1 cellular context compared by ENCODE assay signal in the genomic region with DNA sequence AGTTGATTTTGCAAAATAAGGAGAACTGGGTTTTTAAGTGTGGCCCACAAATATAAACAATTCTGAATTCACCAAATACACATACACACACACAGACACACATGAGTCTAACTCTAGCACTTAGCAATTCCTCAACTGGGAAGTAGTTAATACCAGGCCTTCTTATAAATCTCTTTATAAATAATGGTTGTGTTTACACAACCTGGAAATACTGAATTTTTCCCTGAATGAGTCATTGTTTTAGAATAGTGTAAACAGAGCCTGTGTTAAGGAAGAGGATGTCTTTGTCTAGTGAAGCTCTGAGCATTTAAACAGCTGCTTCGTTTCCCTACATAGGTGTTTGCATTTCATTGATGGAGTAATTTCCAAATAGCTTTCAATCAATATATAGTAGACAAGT.
TF ChIP-seq lines count a peak whose summit lies in the region.

No MANE protein-coding gene starts in this region.

TF ChIP-seq in HepG2, 621 proteins besides CTCF, POLR2A, EP300 and RAD21 (continued from another document):
- TF ChIP-seq, protein P1, sequence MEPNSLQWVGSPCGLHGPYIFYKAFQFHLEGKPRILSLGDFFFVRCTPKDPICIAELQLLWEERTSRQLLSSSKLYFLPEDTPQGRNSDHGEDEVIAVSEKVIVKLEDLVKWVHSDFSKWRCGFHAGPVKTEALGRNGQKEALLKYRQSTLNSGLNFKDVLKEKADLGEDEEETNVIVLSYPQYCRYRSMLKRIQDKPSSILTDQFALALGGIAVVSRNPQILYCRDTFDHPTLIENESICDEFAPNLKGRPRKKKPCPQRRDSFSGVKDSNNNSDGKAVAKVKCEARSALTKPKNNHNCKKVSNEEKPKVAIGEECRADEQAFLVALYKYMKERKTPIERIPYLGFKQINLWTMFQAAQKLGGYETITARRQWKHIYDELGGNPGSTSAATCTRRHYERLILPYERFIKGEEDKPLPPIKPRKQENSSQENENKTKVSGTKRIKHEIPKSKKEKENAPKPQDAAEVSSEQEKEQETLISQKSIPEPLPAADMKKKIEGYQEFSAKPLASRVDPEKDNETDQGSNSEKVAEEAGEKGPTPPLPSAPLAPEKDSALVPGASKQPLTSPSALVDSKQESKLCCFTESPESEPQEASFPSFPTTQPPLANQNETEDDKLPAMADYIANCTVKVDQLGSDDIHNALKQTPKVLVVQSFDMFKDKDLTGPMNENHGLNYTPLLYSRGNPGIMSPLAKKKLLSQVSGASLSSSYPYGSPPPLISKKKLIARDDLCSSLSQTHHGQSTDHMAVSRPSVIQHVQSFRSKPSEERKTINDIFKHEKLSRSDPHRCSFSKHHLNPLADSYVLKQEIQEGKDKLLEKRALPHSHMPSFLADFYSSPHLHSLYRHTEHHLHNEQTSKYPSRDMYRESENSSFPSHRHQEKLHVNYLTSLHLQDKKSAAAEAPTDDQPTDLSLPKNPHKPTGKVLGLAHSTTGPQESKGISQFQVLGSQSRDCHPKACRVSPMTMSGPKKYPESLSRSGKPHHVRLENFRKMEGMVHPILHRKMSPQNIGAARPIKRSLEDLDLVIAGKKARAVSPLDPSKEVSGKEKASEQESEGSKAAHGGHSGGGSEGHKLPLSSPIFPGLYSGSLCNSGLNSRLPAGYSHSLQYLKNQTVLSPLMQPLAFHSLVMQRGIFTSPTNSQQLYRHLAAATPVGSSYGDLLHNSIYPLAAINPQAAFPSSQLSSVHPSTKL (CRISPR knock-in tag; IDR thresholded peaks at IDR 0.05) = 0 out of 2 replicates have a peak, but pooled peaks have one; percentile 27
- TF ChIP-seq SAP130 (CRISPR knock-in tag; IDR thresholded peaks at IDR 0.05; ENCODE audit: low read depth) = no peak
- TF ChIP-seq ZBTB7A (CRISPR knock-in tag; IDR thresholded peaks at IDR 0.05) = no peak
- no peak for TF ChIP-seq MAFF (IDR thresholded peaks at IDR 0.05; ENCODE audit: low read depth, low read length)
- TF ChIP-seq ZNF768 (CRISPR knock-in tag; IDR thresholded peaks at IDR 0.05) = no peak
- TF ChIP-seq KLF11 (CRISPR knock-in tag; IDR thresholded peaks at IDR 0.05) = no peak
- no peak for TF ChIP-seq ZNF674 (CRISPR knock-in tag; IDR thresholded peaks at IDR 0.05; ENCODE audit: low read depth)
- TF ChIP-seq, protein P2, sequence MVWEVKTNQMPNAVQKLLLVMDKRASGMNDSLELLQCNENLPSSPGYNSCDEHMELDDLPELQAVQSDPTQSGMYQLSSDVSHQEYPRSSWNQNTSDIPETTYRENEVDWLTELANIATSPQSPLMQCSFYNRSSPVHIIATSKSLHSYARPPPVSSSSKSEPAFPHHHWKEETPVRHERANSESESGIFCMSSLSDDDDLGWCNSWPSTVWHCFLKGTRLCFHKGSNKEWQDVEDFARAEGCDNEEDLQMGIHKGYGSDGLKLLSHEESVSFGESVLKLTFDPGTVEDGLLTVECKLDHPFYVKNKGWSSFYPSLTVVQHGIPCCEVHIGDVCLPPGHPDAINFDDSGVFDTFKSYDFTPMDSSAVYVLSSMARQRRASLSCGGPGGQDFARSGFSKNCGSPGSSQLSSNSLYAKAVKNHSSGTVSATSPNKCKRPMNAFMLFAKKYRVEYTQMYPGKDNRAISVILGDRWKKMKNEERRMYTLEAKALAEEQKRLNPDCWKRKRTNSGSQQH (CRISPR knock-in tag; IDR thresholded peaks at IDR 0.05; ENCODE audit: low read depth) = no peak
- TF ChIP-seq ZMAT3 (CRISPR knock-in tag; conservative IDR thresholded peaks at IDR 0.05) = no peak
- TF ChIP-seq SCMH1 (CRISPR knock-in tag; IDR thresholded peaks at IDR 0.05; ENCODE audit: borderline replicate concordance) = no peak
- TF ChIP-seq ZNF672 (CRISPR knock-in tag; IDR thresholded peaks at IDR 0.05) = no peak
- TF ChIP-seq ZNF713 (CRISPR knock-in tag; IDR thresholded peaks at IDR 0.05) = no peak
- no peak for TF ChIP-seq AKAP8 (CRISPR knock-in tag; IDR thresholded peaks at IDR 0.05)
- TF ChIP-seq TGIF2 (CRISPR knock-in tag; IDR thresholded peaks at IDR 0.05) = no peak
- no peak for TF ChIP-seq ZBTB7B (CRISPR knock-in tag; IDR thresholded peaks at IDR 0.05)
- TF ChIP-seq ZNF260 (CRISPR knock-in tag; IDR thresholded peaks at IDR 0.05; ENCODE audit: borderline replicate concordance, low read depth) = no peak
- no peak for TF ChIP-seq CEBPB (IDR thresholded peaks at IDR 0.05; ENCODE audit: borderline replicate concordance, low read depth, low read length)
- TF ChIP-seq ZFP36L1 (CRISPR knock-in tag; IDR thresholded peaks at IDR 0.05) = no peak
- TF ChIP-seq FOXA1 (IDR thresholded peaks at IDR 0.05) = no peak
- peak; percentile 25; the same call in 1 of the 2 replicates for TF ChIP-seq FOXA1 (CRISPR knock-in tag; IDR thresholded peaks at IDR 0.05)
- TF ChIP-seq TBL1XR1 (IDR thresholded peaks at IDR 0.05; ENCODE audit: borderline replicate concordance, low read length, partially characterized antibody) = no peak
- no peak for TF ChIP-seq ZNF775 (CRISPR knock-in tag; IDR thresholded peaks at IDR 0.05; ENCODE audit: borderline replicate concordance)
- TF ChIP-seq, protein P3, sequence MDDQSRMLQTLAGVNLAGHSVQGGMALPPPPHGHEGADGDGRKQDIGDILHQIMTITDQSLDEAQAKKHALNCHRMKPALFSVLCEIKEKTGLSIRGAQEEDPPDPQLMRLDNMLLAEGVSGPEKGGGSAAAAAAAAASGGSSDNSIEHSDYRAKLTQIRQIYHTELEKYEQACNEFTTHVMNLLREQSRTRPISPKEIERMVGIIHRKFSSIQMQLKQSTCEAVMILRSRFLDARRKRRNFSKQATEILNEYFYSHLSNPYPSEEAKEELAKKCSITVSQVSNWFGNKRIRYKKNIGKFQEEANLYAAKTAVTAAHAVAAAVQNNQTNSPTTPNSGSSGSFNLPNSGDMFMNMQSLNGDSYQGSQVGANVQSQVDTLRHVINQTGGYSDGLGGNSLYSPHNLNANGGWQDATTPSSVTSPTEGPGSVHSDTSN (CRISPR knock-in tag; IDR thresholded peaks at IDR 0.05; ENCODE audit: borderline replicate concordance) = no peak
- no peak for TF ChIP-seq ZNF124 (CRISPR knock-in tag; IDR thresholded peaks at IDR 0.05)
- TF ChIP-seq, protein P4, sequence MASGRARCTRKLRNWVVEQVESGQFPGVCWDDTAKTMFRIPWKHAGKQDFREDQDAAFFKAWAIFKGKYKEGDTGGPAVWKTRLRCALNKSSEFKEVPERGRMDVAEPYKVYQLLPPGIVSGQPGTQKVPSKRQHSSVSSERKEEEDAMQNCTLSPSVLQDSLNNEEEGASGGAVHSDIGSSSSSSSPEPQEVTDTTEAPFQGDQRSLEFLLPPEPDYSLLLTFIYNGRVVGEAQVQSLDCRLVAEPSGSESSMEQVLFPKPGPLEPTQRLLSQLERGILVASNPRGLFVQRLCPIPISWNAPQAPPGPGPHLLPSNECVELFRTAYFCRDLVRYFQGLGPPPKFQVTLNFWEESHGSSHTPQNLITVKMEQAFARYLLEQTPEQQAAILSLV (CRISPR knock-in tag; IDR thresholded peaks at IDR 0.05; ENCODE audit: borderline replicate concordance) = no peak
- TF ChIP-seq ZNF839 (CRISPR knock-in tag; IDR thresholded peaks at IDR 0.05; ENCODE audit: borderline replicate concordance) = no peak
- TF ChIP-seq, protein P5, sequence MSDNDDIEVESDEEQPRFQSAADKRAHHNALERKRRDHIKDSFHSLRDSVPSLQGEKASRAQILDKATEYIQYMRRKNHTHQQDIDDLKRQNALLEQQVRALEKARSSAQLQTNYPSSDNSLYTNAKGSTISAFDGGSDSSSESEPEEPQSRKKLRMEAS (IDR thresholded peaks at IDR 0.05) = no peak
- TF ChIP-seq FOXO1 (CRISPR knock-in tag; IDR thresholded peaks at IDR 0.05) = no peak
- TF ChIP-seq PTBP1 (IDR thresholded peaks at IDR 0.05; ENCODE audit: low read depth, low read length, poor library complexity, severe bottlenecking) = no peak
- no peak for TF ChIP-seq HDAC2 (CRISPR knock-in tag; IDR thresholded peaks at IDR 0.05)
- TF ChIP-seq HOXA5 (CRISPR knock-in tag; IDR thresholded peaks at IDR 0.05) = no peak
- TF ChIP-seq MAFG (CRISPR knock-in tag; IDR thresholded peaks at IDR 0.05) = no peak
- no peak for TF ChIP-seq DMTF1 (CRISPR knock-in tag; IDR thresholded peaks at IDR 0.05)
- no peak for TF ChIP-seq ZNF12 (CRISPR knock-in tag; IDR thresholded peaks at IDR 0.05)
- no peak for TF ChIP-seq MIER2 (CRISPR knock-in tag; IDR thresholded peaks at IDR 0.05)
- no peak for TF ChIP-seq ATF1 (CRISPR knock-in tag; IDR thresholded peaks at IDR 0.05)
- TF ChIP-seq GPBP1L1 (CRISPR knock-in tag; IDR thresholded peaks at IDR 0.05) = no peak
- TF ChIP-seq GPN1 (CRISPR knock-in tag; IDR thresholded peaks at IDR 0.05; ENCODE audit: borderline replicate concordance) = no peak
- peak; percentile 62 for TF ChIP-seq FOXA3 (CRISPR knock-in tag; IDR thresholded peaks at IDR 0.05)
- TF ChIP-seq ZNF546 (CRISPR knock-in tag; conservative IDR thresholded peaks at IDR 0.05) = no peak
- TF ChIP-seq BCL6 (CRISPR knock-in tag; IDR thresholded peaks at IDR 0.05) = peak; percentile 52
- TF ChIP-seq, protein P6, sequence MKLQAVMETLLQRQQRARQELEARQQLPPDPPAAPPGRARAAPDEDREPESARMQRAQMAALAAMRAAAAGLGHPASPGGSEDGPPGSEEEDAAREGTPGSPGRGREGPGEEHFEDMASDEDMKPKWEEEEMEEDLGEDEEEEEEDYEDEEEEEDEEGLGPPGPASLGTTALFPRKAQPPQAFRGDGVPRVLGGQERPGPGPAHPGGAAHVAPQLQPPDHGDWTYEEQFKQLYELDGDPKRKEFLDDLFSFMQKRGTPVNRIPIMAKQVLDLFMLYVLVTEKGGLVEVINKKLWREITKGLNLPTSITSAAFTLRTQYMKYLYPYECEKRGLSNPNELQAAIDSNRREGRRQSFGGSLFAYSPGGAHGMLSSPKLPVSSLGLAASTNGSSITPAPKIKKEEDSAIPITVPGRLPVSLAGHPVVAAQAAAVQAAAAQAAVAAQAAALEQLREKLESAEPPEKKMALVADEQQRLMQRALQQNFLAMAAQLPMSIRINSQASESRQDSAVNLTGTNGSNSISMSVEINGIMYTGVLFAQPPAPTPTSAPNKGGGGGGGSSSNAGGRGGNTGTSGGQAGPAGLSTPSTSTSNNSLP (IDR thresholded peaks at IDR 0.05; ENCODE audit: low read depth, low read length) = peak; percentile 54; the same call in 1 of the 2 replicates
- TF ChIP-seq ZNF569 (CRISPR knock-in tag; IDR thresholded peaks at IDR 0.05; ENCODE audit: borderline replicate concordance) = no peak
- no peak for TF ChIP-seq SRSF9 (IDR thresholded peaks at IDR 0.05; ENCODE audit: borderline replicate concordance, insufficient read depth, low read depth, low read length, poor library complexity, severe bottlenecking)
- no peak for TF ChIP-seq PPARG (CRISPR knock-in tag; conservative IDR thresholded peaks at IDR 0.05)
- TF ChIP-seq HOXA7 (CRISPR knock-in tag; IDR thresholded peaks at IDR 0.05) = no peak
